11 cellular contexts compared by ENCODE assay signal in the genomic region with DNA sequence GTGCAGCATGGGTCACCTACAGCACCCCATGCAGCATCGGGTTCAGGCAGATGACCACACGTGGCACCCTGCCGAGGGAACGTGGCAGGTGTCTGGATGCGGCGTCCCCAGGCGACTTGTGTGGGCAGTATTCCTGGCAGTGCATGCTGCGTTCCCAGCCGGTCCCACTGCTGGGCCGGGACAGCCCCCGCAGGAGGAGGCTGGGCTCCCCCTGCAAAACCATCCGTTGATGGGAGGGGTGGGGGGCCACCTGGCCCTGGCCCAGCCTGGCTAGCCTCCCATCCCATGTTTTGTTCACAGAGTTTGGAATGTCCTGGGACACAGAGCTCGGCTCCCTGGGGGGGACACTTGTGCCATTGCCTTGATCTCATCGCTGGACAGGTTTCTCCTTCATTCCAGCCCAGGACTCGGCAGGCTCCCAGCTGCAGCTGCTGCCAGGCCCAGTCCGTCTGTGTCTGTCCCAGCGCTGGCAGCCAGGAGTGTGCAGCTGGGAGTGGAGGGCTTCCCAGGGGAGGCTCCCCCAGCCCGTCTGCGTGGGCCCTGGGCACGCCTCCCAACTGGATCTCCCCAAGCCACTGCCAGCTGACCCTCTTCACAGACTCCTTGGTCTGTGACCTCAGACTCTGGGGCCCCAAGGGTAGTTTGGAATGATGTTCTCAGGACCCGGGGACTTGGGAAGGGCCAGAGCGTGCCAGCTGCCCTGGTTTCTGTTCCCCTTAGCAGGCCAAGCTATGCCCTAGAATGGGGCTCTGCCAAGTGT. TPM values are rescaled to one million over a fixed set of nuclear protein-coding genes. Genes with fewer than 3 reads are reported as not detected.
DNase-seq lines count a peak whose midpoint lies in the region; ATAC-seq, FAIRE-seq and TF ChIP-seq lines count a peak whose summit lies in the region.
"Had no signal": no experiment of that assay in that cellular context is flagged by ENCODE, and none has a peak within 500 bp of the region (broad histone marks: within the 10 kb centered on the region; RNA-seq: fewer than 3 reads in every experiment).

No MANE protein-coding gene starts in this region.

- no peaks in the 10 kb centered on the region for H3K9me3 Mint-ChIP-seq in effector memory CD8-positive, alpha-beta T cell
- peaks cover 27% of the 10 kb centered on the region for H3K9me3 Mint-ChIP-seq in nephron progenitor cell

- H3K4me3 ChIP-seq in fibroblast of the aortic adventitia (ENCODE audit: low read depth, low read length) (no peak overlapping the region), pancreas (no peak overlapping the region), small intestine (ENCODE audit: low read depth in 1 of 2, low read length in 2 of 2) (no peak overlapping the region)

- peak in 3 of 4 donors; percentile 37 to 57 (median 52) for ATAC-seq in pancreas
- no peak for ATAC-seq in effector memory CD8-positive, alpha-beta T cell (replicated peaks)
- no peak for ATAC-seq in HG03175 (IDR thresholded peaks at IDR 0.05; ENCODE audit: unreplicated experiment)

- FAIRE-seq in pancreas (lab: Jason Lieb, UNC) (no peak), small intestine (lab: Jason Lieb, UNC) (no peak)
- FAIRE-seq: bronchial epithelial cell had no signal

- no peak overlapping the region for H3K27ac Mint-ChIP-seq in effector memory CD8-positive, alpha-beta T cell
- no peak overlapping the region for H3K27ac Mint-ChIP-seq in nephron progenitor cell

- no peaks in the 10 kb centered on the region for H3K36me3 ChIP-seq in pancreas
- H3K36me3 ChIP-seq in small intestine (ENCODE audit: control insufficient read depth in 2 of 2, insufficient read depth in 2 of 2, low read length in 2 of 2): no peaks in the 10 kb centered on the region

- H3K27me3 Mint-ChIP-seq in effector memory CD8-positive, alpha-beta T cell: peaks cover 22 to 38% of the 10 kb centered on the region in 2 donors
- H3K27me3 Mint-ChIP-seq in nephron progenitor cell (ENCODE audit: low read depth, poor library complexity): peaks cover 34% of the 10 kb centered on the region

- 31 to 34% methylated on average over 22 of the region's 22 CpGs for WGBS in pancreas, 2 donors
- WGBS in small intestine, 3 donors: 61 to 78% (median 62%) methylated on average over 21 to 22 of the region's 22 CpGs

- H3K36me3 Mint-ChIP-seq in effector memory CD8-positive, alpha-beta T cell (ENCODE audit: insufficient read depth): no peaks in the 10 kb centered on the region
- H3K36me3 Mint-ChIP-seq in nephron progenitor cell (ENCODE audit: low read depth): peaks cover 6% of the 10 kb centered on the region

- TF ChIP-seq CTCF in fibroblast of the aortic adventitia (IDR thresholded peaks at IDR 0.05; ENCODE audit: insufficient read depth, low read length) (peak; percentile 2), pancreas (IDR thresholded peaks at IDR 0.05) (no peak), nephron progenitor cell (IDR thresholded peaks at IDR 0.05) (no peak)

- H3K9me3 ChIP-seq in pancreas (no peaks in the 10 kb centered on the region), small intestine (ENCODE audit: control insufficient read depth, low read depth) (no peaks in the 10 kb centered on the region)

- H3K4me3 Mint-ChIP-seq in effector memory CD8-positive, alpha-beta T cell: no peak overlapping the region
- no peak overlapping the region for H3K4me3 Mint-ChIP-seq in nephron progenitor cell

- H3K27ac ChIP-seq in pancreas (no peak overlapping the region), small intestine (ENCODE audit: low read depth in 1 of 2, low read length in 1 of 2) (peak overlapping the region in 1 of 2 donors; percentile 29)

- no peaks in the 10 kb centered on the region for H3K4me1 ChIP-seq in pancreas
- H3K4me1 ChIP-seq in small intestine (ENCODE audit: control insufficient read depth in 2 of 2, insufficient read depth in 1 of 2, low read depth in 1 of 2, low read length in 1 of 2): no peaks in the 10 kb centered on the region

- intact Hi-C loops in pancreas (cut with DNase I): no loop called here

- H3K27me3 ChIP-seq in pancreas (no peaks in the 10 kb centered on the region), small intestine (ENCODE audit: control insufficient read depth in 2 of 2, insufficient read depth in 2 of 2, low read length in 2 of 2) (no peaks in the 10 kb centered on the region)

- peak; percentile 58 for DNase-seq in A172 (ENCODE audit: low spot score)
- peak; percentile 82 for DNase-seq in NCI-H446 treated with DMSO at 0.1 percent for 48 hours (lab: John Stamatoyannopoulos, UW)
- peak; percentile 65 for DNase-seq in fibroblast of the aortic adventitia (ENCODE audit: low read depth)
- peak in 2 of 6 donors; percentile 37 to 57 for DNase-seq in pancreas
- DNase-seq in effector memory CD8-positive, alpha-beta T cell: no peak
- DNase-seq in small intestine: no peak
- DNase-seq in nephron progenitor cell: no peak
- DNase-seq: NCI-H187 treated with DMSO at 0.1 percent for 48 hours had no signal

- H3K4me1 Mint-ChIP-seq in effector memory CD8-positive, alpha-beta T cell (ENCODE audit: low read depth in 2 of 2): no peaks in the 10 kb centered on the region
- H3K4me1 Mint-ChIP-seq in nephron progenitor cell: peaks cover 46% of the 10 kb centered on the region

RNA-seq across cellular contexts. Expression of gene TMEM270, which starts 32.6 kb away (rescaled TPM):
- 0.52 and 1.7 TPM in 2 replicates for total RNA-seq in A172 (2014; rRNA removed; shearing (Covaris generic))
- total RNA-seq in fibroblast of the aortic adventitia (ENCODE audit: low replicate concordance) (not detected in 2 replicates), pancreas (under 1 TPM in 1 of 6 donors, not detected in 5; 0.25 TPM)
- polyA plus RNA-seq in pancreas (under 1 TPM in 1 of 2 donors, not detected in 1; 0.31 TPM), small intestine (under 1 TPM in 1 of 3 donors, not detected in 2; 0.18 TPM)
- total RNA-seq: bronchial epithelial cell, lower leg skin had no signal

RNA-seq across cellular contexts. Expression of gene METTL27, which starts 51.2 kb away (rescaled TPM):
- total RNA-seq in A172 (2014; rRNA removed; shearing (Covaris generic)): 2.3 and 3.1 TPM in 2 replicates
- total RNA-seq in fibroblast of the aortic adventitia (ENCODE audit: low replicate concordance): 6.1 and 10.7 TPM in 2 replicates
- total RNA-seq in pancreas: 10 to 100 TPM in 1 of 6 donors, 1 to 10 TPM in 5; 3.0 to 11.2 (median 4.7) TPM
- 1 to 10 TPM; 5.6 to 6.6 TPM for polyA plus RNA-seq in pancreas
- polyA plus RNA-seq in small intestine: 1 to 10 TPM in 1 of 3 donors, under 1 TPM in 2; 0.89 to 4.1 (median 0.94) TPM

Comparison
In these comparisons a context has a peak if more than half of its experiments do, and no peak if none do; other contexts are left out.
1. DNase-seq: peak in A172 (single experiment), NCI-H446 treated with DMSO at 0.1 percent for 48 hours (single experiment) and fibroblast of the aortic adventitia (single experiment); none in effector memory CD8-positive, alpha-beta T cell (0 of 3), small intestine (single experiment) and nephron progenitor cell (single experiment).
2. ATAC-seq: peak in pancreas (3 of 4); none in effector memory CD8-positive, alpha-beta T cell (single experiment) and HG03175 (single experiment).